In genomic region chr10:124671486-124672075, GRCh38 we compare ENCODE assay signal across 9 cellular contexts.
DNase-seq lines count a peak whose midpoint lies in the region; ATAC-seq lines count a peak whose summit lies in the region.
"Had no signal": no experiment of that assay in that cellular context is flagged by ENCODE, and none has a peak within 500 bp of the region (broad histone marks: within the 10 kb centered on the region; RNA-seq: fewer than 3 reads in every experiment).

No MANE protein-coding gene starts in this region.

- no peaks in the 10 kb centered on the region for H3K27me3 ChIP-seq in ectodermal cell (ENCODE audit: control insufficient read depth, insufficient read depth, low read length, poor library complexity, severe bottlenecking)

- H3K36me3 ChIP-seq in ectodermal cell (ENCODE audit: control insufficient read depth, insufficient read depth, low read length), result no peaks in the 10 kb centered on the region

- H3K9me3 ChIP-seq in ectodermal cell (ENCODE audit: control insufficient read depth, low read length), result no peaks in the 10 kb centered on the region

- WGBS in ectodermal cell, 2 experiments, result 72 to 76% methylated on average over 8 of the region's 8 CpGs

- peak overlapping the region; percentile 70 for H3K27ac ChIP-seq in ectodermal cell (ENCODE audit: insufficient read depth, low read depth, low read length, poor library complexity, severe bottlenecking)
- H3K27ac ChIP-seq: epithelial cell of prostate had no signal

- H3K4me3 ChIP-seq in ectodermal cell (ENCODE audit: insufficient read depth, low read depth, low read length), result no peak overlapping the region

- H3K4me1 ChIP-seq in ectodermal cell (ENCODE audit: control insufficient read depth, insufficient read depth, low read length), result peaks cover 54% of the 10 kb centered on the region

- peak; percentile 8 for DNase-seq in EH (ENCODE audit: low read depth)
- peak; percentile 51 for DNase-seq in NCI-H460 (ENCODE audit: extremely low read depth, low read depth)
- DNase-seq in middle frontal gyrus (ENCODE audit: extremely low spot score, low spot score), result peak; percentile 77
- no peak for DNase-seq in NCI-H2171 treated with DMSO at 0.1 percent for 48 hours (lab: John Stamatoyannopoulos, UW)
- no peak for DNase-seq in SK-N-DZ (ENCODE audit: low spot score)

- ATAC-seq in HG03442 (IDR thresholded peaks at IDR 0.05; ENCODE audit: unreplicated experiment), result no peak
- ATAC-seq in HG03432 (IDR thresholded peaks at IDR 0.05; ENCODE audit: unreplicated experiment), result no peak

Comparison
In these comparisons a context has a peak if more than half of its experiments do, and no peak if none do; other contexts are left out.
1. DNase-seq: peak in EH (single experiment), NCI-H460 (single experiment) and middle frontal gyrus (single experiment); none in NCI-H2171 treated with DMSO at 0.1 percent for 48 hours (single experiment) and SK-N-DZ (single experiment).